In the genomic region with DNA sequence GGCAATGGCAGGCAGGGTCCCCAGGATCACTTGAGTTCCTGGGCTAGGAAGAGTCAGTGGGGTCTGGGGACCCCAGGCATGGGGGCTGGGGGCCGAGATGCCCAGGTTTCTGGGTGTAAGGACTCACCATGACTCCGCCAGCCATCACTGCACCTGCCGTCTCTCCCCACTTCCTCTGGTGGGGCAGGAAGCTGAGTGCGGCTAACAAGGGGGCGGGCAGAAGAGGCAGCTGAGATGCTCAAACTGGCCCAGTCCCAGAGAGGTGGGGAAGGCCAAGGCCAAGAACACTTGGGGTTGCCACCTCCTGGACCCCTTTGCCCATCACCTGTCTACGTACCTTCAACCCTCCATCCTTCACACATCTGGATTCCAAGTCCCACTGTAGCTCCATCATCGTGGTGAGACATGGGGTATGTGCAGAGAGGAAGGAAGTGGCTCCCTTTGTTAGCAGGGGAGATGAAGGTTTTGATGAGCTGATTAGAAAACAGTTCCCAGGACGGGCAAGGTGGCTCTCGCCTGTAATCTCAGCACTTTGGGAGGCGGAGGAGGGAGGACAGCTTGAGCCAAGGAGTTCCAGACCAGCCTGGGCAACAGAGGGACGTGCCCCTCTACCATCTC, we compare ENCODE assay signal across 8 cellular contexts.
A peak's percentile ranks its signal among the peaks of the same experiment; 100 is the strongest.
DNase-seq lines count a peak whose midpoint lies in the region; TF ChIP-seq lines count a peak whose summit lies in the region.

A gene with protein sequence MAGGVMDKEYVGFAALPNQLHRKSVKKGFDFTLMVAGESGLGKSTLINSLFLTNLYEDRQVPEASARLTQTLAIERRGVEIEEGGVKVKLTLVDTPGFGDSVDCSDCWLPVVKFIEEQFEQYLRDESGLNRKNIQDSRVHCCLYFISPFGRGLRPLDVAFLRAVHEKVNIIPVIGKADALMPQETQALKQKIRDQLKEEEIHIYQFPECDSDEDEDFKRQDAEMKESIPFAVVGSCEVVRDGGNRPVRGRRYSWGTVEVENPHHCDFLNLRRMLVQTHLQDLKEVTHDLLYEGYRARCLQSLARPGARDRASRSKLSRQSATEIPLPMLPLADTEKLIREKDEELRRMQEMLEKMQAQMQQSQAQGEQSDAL (minus strand): TSS at position 164 of the 618 bp plus-strand sequence. CDS start 19 bp downstream, at position 145.

- H3K36me3 Mint-ChIP-seq in activated T-cell treated with anti-CD3 and anti-CD28 coated beads, Interleukin-2, amount 50 U/mL, for 24 hours (ENCODE audit: low read depth) = peaks cover 46% of the 10 kb centered on the region
- H3K36me3 Mint-ChIP-seq in nephron progenitor cell (ENCODE audit: low read depth) = peaks cover 9% of the 10 kb centered on the region

- H3K27me3 ChIP-seq in BLaER1 (no peaks in the 10 kb centered on the region), HUES48 (ENCODE audit: control insufficient read depth, insufficient read depth, low read length) (no peaks in the 10 kb centered on the region)

- H3K27ac ChIP-seq in BLaER1 (peak within 1 kb of the TSS; percentile 95), HUES48 (ENCODE audit: low read depth, low read length) (peak within 1 kb of the TSS; percentile 12)

- H3K9me3 ChIP-seq in BLaER1 = no peaks in the 10 kb centered on the region
- H3K9me3 ChIP-seq in HUES48 (ENCODE audit: control insufficient read depth, insufficient read depth, low read length) = no peaks in the 10 kb centered on the region

- H3K4me3 Mint-ChIP-seq in activated T-cell treated with anti-CD3 and anti-CD28 coated beads, Interleukin-2, amount 50 U/mL, for 24 hours = peak within 1 kb of the TSS; percentile 90
- no peak within 1 kb of the TSS for H3K4me3 Mint-ChIP-seq in nephron progenitor cell

- peak within 1 kb of the TSS; percentile 66 for H3K4me3 ChIP-seq in BLaER1
- H3K4me3 ChIP-seq in HUES48 (ENCODE audit: low read depth, low read length) = no peak within 1 kb of the TSS

- H3K27ac Mint-ChIP-seq in activated T-cell treated with anti-CD3 and anti-CD28 coated beads, Interleukin-2, amount 50 U/mL, for 24 hours = peak within 1 kb of the TSS; percentile 93
- peak within 1 kb of the TSS; percentile 98 for H3K27ac Mint-ChIP-seq in nephron progenitor cell

- no peak for TF ChIP-seq CTCF in nephron progenitor cell (IDR thresholded peaks at IDR 0.05)

- H3K4me1 ChIP-seq in BLaER1 (peaks cover 53% of the 10 kb centered on the region), HUES48 (ENCODE audit: control insufficient read depth, insufficient read depth, low read length) (no peaks in the 10 kb centered on the region; the same call in 1 of the 2 replicates)

- H3K36me3 ChIP-seq in BLaER1 (no peaks in the 10 kb centered on the region), HUES48 (ENCODE audit: control insufficient read depth, insufficient read depth, low read length) (no peaks in the 10 kb centered on the region)

- no peaks in the 10 kb centered on the region for H3K9me3 Mint-ChIP-seq in activated T-cell treated with anti-CD3 and anti-CD28 coated beads, Interleukin-2, amount 50 U/mL, for 24 hours
- H3K9me3 Mint-ChIP-seq in nephron progenitor cell = peaks cover 4% of the 10 kb centered on the region

- H4K20me1 ChIP-seq in BLaER1 = no peaks in the 10 kb centered on the region

- peaks cover 53% of the 10 kb centered on the region for H3K4me1 Mint-ChIP-seq in activated T-cell treated with anti-CD3 and anti-CD28 coated beads, Interleukin-2, amount 50 U/mL, for 24 hours (ENCODE audit: low read depth)
- H3K4me1 Mint-ChIP-seq in nephron progenitor cell = peaks cover 50% of the 10 kb centered on the region

- in situ Hi-C loops in ACHN (cut with HindIII; ENCODE audit: low pct_ligation_motif_present, low pct_unique_long_range_greater_than_20kb, low sequenced_read_pairs) = no loop called here

- H3K27me3 Mint-ChIP-seq in activated T-cell treated with anti-CD3 and anti-CD28 coated beads, Interleukin-2, amount 50 U/mL, for 24 hours = no peaks in the 10 kb centered on the region
- peaks cover 4% of the 10 kb centered on the region for H3K27me3 Mint-ChIP-seq in nephron progenitor cell (ENCODE audit: low read depth, poor library complexity)

- DNase-seq in activated T-cell treated with anti-CD3 and anti-CD28 coated beads, Interleukin-2, amount 50 U/mL, for 24 hours = peak; percentile 85
- DNase-seq in nephron progenitor cell (no peak), pons (ENCODE audit: low spot score) (no peak), ACHN (no peak), epidermal melanocyte (ENCODE audit: insufficient read length, low spot score) (no peak), NOMO-1 treated with dmso at 0.1 percent for 144 hours (lab: John Stamatoyannopoulos, UW; ENCODE audit: unreplicated experiment) (no peak)

- H3K9ac ChIP-seq in BLaER1 (peak within 1 kb of the TSS; percentile 72), HUES48 (ENCODE audit: low read depth, low read length) (no peak within 1 kb of the TSS)

- peak within 1 kb of the TSS; percentile 100 for H3K4me2 ChIP-seq in BLaER1
